In the genomic region with DNA sequence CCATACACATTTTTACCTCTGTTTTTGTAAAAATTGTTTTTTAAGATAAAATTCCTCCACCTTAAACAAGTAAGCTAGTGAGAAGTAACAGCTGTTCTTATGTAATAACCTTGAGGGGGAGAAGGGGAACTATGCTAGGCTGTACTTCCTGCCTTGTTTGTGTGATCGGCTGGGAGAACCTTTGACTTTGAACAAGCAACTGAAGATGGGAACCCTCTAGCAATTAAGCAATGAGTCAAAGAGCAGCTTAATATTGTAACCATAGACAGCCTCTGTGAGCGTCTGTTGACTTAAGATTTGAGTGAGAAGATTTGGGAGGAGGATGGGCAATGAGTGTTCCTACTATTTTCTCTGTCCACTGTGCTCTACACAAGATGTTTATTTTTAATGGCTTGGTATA, we compare ENCODE assay signal across 17 cellular contexts.
DNase-seq lines count a peak whose midpoint lies in the region; ATAC-seq and TF ChIP-seq lines count a peak whose summit lies in the region.
"Had no signal": no experiment of that assay in that cellular context is flagged by ENCODE, and none has a peak within 500 bp of the region (broad histone marks: within the 10 kb centered on the region; RNA-seq: fewer than 3 reads in every experiment).

No MANE protein-coding gene starts in this region.

- H3K27me3 Mint-ChIP-seq in central memory CD8-positive, alpha-beta T cell = no peaks in the 10 kb centered on the region
- H3K27me3 Mint-ChIP-seq: activated CD8-positive, alpha-beta memory T cell treated with anti-CD3 and anti-CD28 coated beads, Interleukin-2, amount 10 ng/mL, durations not matched to agents 7 days and 5 days had no signal

- peaks cover 17% of the 10 kb centered on the region for H3K4me1 Mint-ChIP-seq in central memory CD8-positive, alpha-beta T cell

- no peaks in the 10 kb centered on the region for H3K4me1 ChIP-seq in mucosa of descending colon (ENCODE audit: low read depth)

- H3K9me3 ChIP-seq in mucosa of descending colon = no peaks in the 10 kb centered on the region

- TF ChIP-seq CTCF in mucosa of descending colon (IDR thresholded peaks at IDR 0.05) = no peak

- peaks cover 1% of the 10 kb centered on the region for H3K36me3 Mint-ChIP-seq in central memory CD8-positive, alpha-beta T cell (ENCODE audit: insufficient read depth)

- peak; percentile 17 for DNase-seq in GF-D8 (lab: John Stamatoyannopoulos, UW)
- DNase-seq in NCI-H69 (lab: John Stamatoyannopoulos, UW) = peak; percentile 1
- no peak for DNase-seq in central memory CD8-positive, alpha-beta T cell (ENCODE audit: low spot score in 2 of 2)
- DNase-seq in mucosa of descending colon = no peak
- no peak for DNase-seq in A172 (ENCODE audit: low spot score)
- DNase-seq: activated CD8-positive, alpha-beta memory T cell treated with anti-CD3 and anti-CD28 coated beads, Interleukin-2, amount 10 ng/mL, durations not matched to agents 7 days and 5 days; activated gamma-delta T cell; aorta; KG1; NCI-H1694 had no signal

- no peak overlapping the region for H3K4me3 Mint-ChIP-seq in central memory CD8-positive, alpha-beta T cell
- H3K4me3 Mint-ChIP-seq: activated CD8-positive, alpha-beta memory T cell treated with anti-CD3 and anti-CD28 coated beads, Interleukin-2, amount 10 ng/mL, durations not matched to agents 7 days and 5 days; T-helper 1 cell treated with Interleukin-12 subunit alpha and Interleukin-12 subunit beta and Interleukin-4 antibody, amounts not matched to agents 30 μg/mL and 1 μg/mL, for 36 hours had no signal

- no peaks in the 10 kb centered on the region for H3K36me3 ChIP-seq in mucosa of descending colon (ENCODE audit: low read depth)

- peak overlapping the region; percentile 4 for H3K27ac Mint-ChIP-seq in central memory CD8-positive, alpha-beta T cell (ENCODE audit: low read depth)
- H3K27ac Mint-ChIP-seq: activated CD8-positive, alpha-beta memory T cell treated with anti-CD3 and anti-CD28 coated beads, Interleukin-2, amount 10 ng/mL, durations not matched to agents 7 days and 5 days; T-helper 1 cell treated with Interleukin-12 subunit alpha and Interleukin-12 subunit beta and Interleukin-4 antibody, amounts not matched to agents 30 μg/mL and 1 μg/mL, for 36 hours had no signal

- ATAC-seq in central memory CD8-positive, alpha-beta T cell (replicated peaks; ENCODE audit: extremely low read depth, poor library complexity, severe bottlenecking) = no peak
- ATAC-seq in mucosa of descending colon = peak; percentile 47
- ATAC-seq in HG03159 (IDR thresholded peaks at IDR 0.05; ENCODE audit: unreplicated experiment) = no peak
- ATAC-seq in HG02571 (IDR thresholded peaks at IDR 0.05; ENCODE audit: unreplicated experiment) = no peak
- no peak for ATAC-seq in HG03460 (IDR thresholded peaks at IDR 0.05; ENCODE audit: unreplicated experiment)
- ATAC-seq: activated CD4-positive, CD25-positive, alpha-beta regulatory T cell treated with anti-CD3 and anti-CD28 coated beads, Interleukin-2, amount 50 U/mL, for 24 hours; activated CD8-positive, alpha-beta memory T cell treated with anti-CD3 and anti-CD28 coated beads, Interleukin-2, amount 10 ng/mL, durations not matched to agents 7 days and 5 days; HCT116 had no signal

- no peaks in the 10 kb centered on the region for H3K9me3 Mint-ChIP-seq in central memory CD8-positive, alpha-beta T cell
- H3K9me3 Mint-ChIP-seq: T-helper 1 cell treated with Interleukin-12 subunit alpha and Interleukin-12 subunit beta and Interleukin-4 antibody, amounts not matched to agents 30 μg/mL and 1 μg/mL, for 36 hours had no signal

- H3K4me3 ChIP-seq in mucosa of descending colon = no peak overlapping the region
- H3K4me3 ChIP-seq: coronary artery had no signal

- intact Hi-C loops in mucosa of descending colon (cut with DNase I, micrococcal nuclease) = no loop called here

Comparison
In these comparisons a context has a peak if more than half of its experiments do, and no peak if none do; other contexts are left out.
1. DNase-seq: peak in GF-D8 (single experiment) and NCI-H69 (single experiment); none in central memory CD8-positive, alpha-beta T cell (0 of 2), mucosa of descending colon (0 of 3) and A172 (single experiment).